26 cellular contexts compared by ENCODE assay signal in genomic region chr6:70889270-70889669, GRCh38.
"Had no signal": no experiment of that assay in that cellular context is flagged by ENCODE, and none has a peak within 500 bp of the region (broad histone marks: within the 10 kb centered on the region; RNA-seq: fewer than 3 reads in every experiment).

No MANE protein-coding gene starts in this region.

- H3K36me3 ChIP-seq: left lung, neutrophil, right lobe of liver, tibial nerve, uterus had no signal

- H3K4me3 ChIP-seq: left lung, lung, psoas muscle, right lobe of liver, skin epidermis, tibial nerve, uterus had no signal

- H3K4me1 ChIP-seq: left lung, parathyroid adenoma, right lobe of liver, tibial nerve, uterus had no signal

- H3K9ac ChIP-seq: parathyroid adenoma had no signal

- H3K79me2 ChIP-seq: parathyroid adenoma had no signal

- H3K27ac ChIP-seq: left lung, neutrophil, parathyroid adenoma, psoas muscle, right lobe of liver, tibial nerve, uterus had no signal

- H3K27me3 ChIP-seq: left lung, neutrophil, right lobe of liver, tibial nerve, uterus had no signal

- H3K4me1 Mint-ChIP-seq: immature natural killer cell, mesothelial cell of epicardium had no signal

- H3K36me3 Mint-ChIP-seq: immature natural killer cell; mesothelial cell of epicardium; naive thymus-derived CD4-positive, alpha-beta T cell; natural killer cell treated with Interleukin-12 subunit alpha and Interleukin-12 subunit beta and Interleukin-15 and Interleukin-18, amount 100 ng/mL, for 72 hours; stimulated activated naive B cell treated with anti-CD40 and anti-IgM and Interleukin-4, amounts not matched to agents 10 μg/mL and 1 μg/mL and 100 μg/mL, for 72 hours; type B pancreatic cell had no signal

- H3K9me3 Mint-ChIP-seq: immature natural killer cell; mesothelial cell of epicardium; natural killer cell treated with Interleukin-12 subunit alpha and Interleukin-12 subunit beta and Interleukin-15 and Interleukin-18, amount 100 ng/mL, for 72 hours; stimulated activated naive B cell treated with anti-CD40 and anti-IgM and Interleukin-4, amounts not matched to agents 10 μg/mL and 1 μg/mL and 100 μg/mL, for 72 hours; stimulated activated naive CD8-positive, alpha-beta T cell treated with anti-CD3 and anti-CD28 coated beads, Interleukin-15, amount 100 ng/mL, for 72 hours; type B pancreatic cell had no signal

- H3K9me3 ChIP-seq: left lung, neutrophil, psoas muscle, right lobe of liver, tibial nerve, uterus had no signal

- H2AFZ ChIP-seq: parathyroid adenoma had no signal

- ATAC-seq: left colon; left lung; naive thymus-derived CD4-positive, alpha-beta T cell; psoas muscle; right lobe of liver; stimulated activated naive B cell treated with anti-CD40 and anti-IgM and Interleukin-4, amounts not matched to agents 10 μg/mL and 1 μg/mL and 100 μg/mL, for 72 hours; stimulated activated naive CD8-positive, alpha-beta T cell treated with anti-CD3 and anti-CD28 coated beads, Interleukin-15, amount 100 ng/mL, for 72 hours had no signal

- DNase-seq: hypothalamus; immature natural killer cell; kidney; left colon; left lung; mesendoderm; naive thymus-derived CD4-positive, alpha-beta T cell; occipital lobe; psoas muscle; right lobe of liver; stimulated activated CD4-positive, alpha-beta T cell treated with anti-CD3 and anti-CD28 coated beads, Interleukin-12 subunit alpha, Interleukin-12 subunit beta, amount 100 ng/mL, for 4 hours; stimulated activated CD4-positive, alpha-beta T cell treated with anti-CD3 and anti-CD28 coated beads, Interleukin-15, amount 100 ng/mL, for 24 hours; stimulated activated CD4-positive, alpha-beta T cell treated with anti-CD3 and anti-CD28 coated beads, Interleukin-2, amount 100 ng/mL, for 24 hours; stimulated activated CD4-positive, alpha-beta T cell treated with anti-CD3 and anti-CD28 coated beads, Interleukin-4, amount 100 ng/mL, for 1 hour; stimulated activated naive B cell treated with anti-CD40 and anti-IgM and Interleukin-4, amounts not matched to agents 10 μg/mL and 1 μg/mL and 100 μg/mL, for 72 hours; stimulated activated naive CD8-positive, alpha-beta T cell treated with anti-CD3 and anti-CD28 coated beads, Interleukin-15, amount 100 ng/mL, for 72 hours; substantia nigra; uterus had no signal

- H3K27me3 Mint-ChIP-seq: stimulated activated naive CD8-positive, alpha-beta T cell treated with anti-CD3 and anti-CD28 coated beads, Interleukin-15, amount 100 ng/mL, for 72 hours had no signal

- H3K4me3 Mint-ChIP-seq: immature natural killer cell; mesothelial cell of epicardium; naive thymus-derived CD4-positive, alpha-beta T cell; natural killer cell treated with Interleukin-12 subunit alpha and Interleukin-12 subunit beta and Interleukin-15 and Interleukin-18, amount 100 ng/mL, for 72 hours; stimulated activated naive B cell treated with anti-CD40 and anti-IgM and Interleukin-4, amounts not matched to agents 10 μg/mL and 1 μg/mL and 100 μg/mL, for 72 hours; stimulated activated naive CD8-positive, alpha-beta T cell treated with anti-CD3 and anti-CD28 coated beads, Interleukin-15, amount 100 ng/mL, for 72 hours; type B pancreatic cell had no signal

- H3K27ac Mint-ChIP-seq: immature natural killer cell; mesothelial cell of epicardium; naive thymus-derived CD4-positive, alpha-beta T cell; stimulated activated naive B cell treated with anti-CD40 and anti-IgM and Interleukin-4, amounts not matched to agents 10 μg/mL and 1 μg/mL and 100 μg/mL, for 72 hours; stimulated activated naive CD8-positive, alpha-beta T cell treated with anti-CD3 and anti-CD28 coated beads, Interleukin-15, amount 100 ng/mL, for 72 hours; type B pancreatic cell had no signal
